Comparison of ENCODE assay signal across 8 cellular contexts in the genomic region with DNA sequence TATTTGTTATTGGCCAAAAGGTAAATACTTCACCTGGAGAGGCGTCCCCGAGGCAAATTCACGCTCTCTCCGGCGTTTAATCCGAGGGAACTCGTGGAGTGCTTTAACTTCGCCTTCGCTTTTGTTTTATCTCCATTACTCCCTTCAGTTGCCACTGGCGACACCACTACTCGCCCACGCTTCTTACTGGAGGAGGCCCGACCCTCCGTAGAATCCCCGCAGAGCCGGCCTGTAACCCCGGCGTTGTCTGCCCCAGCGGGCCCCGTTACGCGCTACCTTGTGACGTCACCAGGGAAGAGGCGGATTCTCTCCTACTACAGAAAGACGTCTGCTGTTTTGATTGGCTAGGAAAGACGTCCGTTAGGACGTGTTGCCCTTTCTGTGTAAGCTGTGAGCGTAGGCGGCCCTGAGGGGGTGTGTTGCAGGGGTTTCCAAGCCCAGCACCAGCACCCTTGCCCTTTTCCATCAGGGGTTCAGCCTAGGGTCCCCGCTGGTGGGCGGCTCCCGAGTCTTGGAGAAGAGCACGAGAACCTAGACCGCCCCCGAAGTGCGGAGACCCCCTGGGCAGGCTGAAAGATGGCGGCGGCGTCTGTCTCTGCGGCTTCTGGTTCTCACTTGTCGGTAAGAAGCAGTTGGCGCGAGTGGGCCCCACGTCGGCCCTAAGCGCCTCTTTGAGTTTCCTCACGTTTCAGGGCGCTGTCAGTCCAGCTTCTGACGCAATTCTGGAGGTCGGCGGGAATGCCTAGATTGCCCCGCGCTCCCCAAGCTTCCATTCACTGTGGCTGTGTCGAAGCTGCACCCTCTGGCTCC. TPM values are rescaled to one million over a fixed set of nuclear protein-coding genes. Genes with fewer than 3 reads are reported as not detected.
DNase-seq lines count a peak whose midpoint lies in the region; ATAC-seq, FAIRE-seq and TF ChIP-seq lines count a peak whose summit lies in the region.

Gene CEP57 (plus strand): TSS at position 376 of the 810 bp plus-strand sequence. CDS start 201 bp downstream, at position 577.

- TF ChIP-seq POLR2A in GM12891 (IDR thresholded peaks at IDR 0.05; ENCODE audit: low read depth, low read length) (peak; percentile 64), transverse colon (IDR thresholded peaks at IDR 0.05) (peak; percentile 55)

- H4K91ac ChIP-seq in trophoblast cell (ENCODE audit: low read depth, low read length), result peak within 1 kb of the TSS; percentile 81

- peak within 1 kb of the TSS; percentile 87 for H3K4ac ChIP-seq in trophoblast cell (ENCODE audit: low read depth, low read length)

- H3K14ac ChIP-seq in trophoblast cell (ENCODE audit: low read length), result peak within 1 kb of the TSS; percentile 82

- H3K27me3 ChIP-seq in trophoblast cell (ENCODE audit: insufficient read depth, low read length), result no peaks in the 10 kb centered on the region
- H3K27me3 ChIP-seq in transverse colon, result no peaks in the 10 kb centered on the region

- peak within 1 kb of the TSS; percentile 83 for H3K18ac ChIP-seq in trophoblast cell (ENCODE audit: low read length)

- peak within 1 kb of the TSS; percentile 94 for H2BK5ac ChIP-seq in trophoblast cell (ENCODE audit: low read depth, low read length, poor library complexity)

- H4K8ac ChIP-seq in trophoblast cell (ENCODE audit: low read depth, low read length), result peak within 1 kb of the TSS; percentile 89

- DNase-seq in GM12891 (ENCODE audit: insufficient read length, low spot score), result peak; percentile 58
- DNase-seq in NCI-H1436 treated with DMSO at 0.1 percent for 48 hours (lab: John Stamatoyannopoulos, UW), result peak; percentile 91
- peak; percentile 86 to 98 (median 93) for DNase-seq in T-cell
- DNase-seq in cardiac septum (ENCODE audit: low spot score), result peak; percentile 98
- peak; percentile 94 to 99 for DNase-seq in trophoblast cell
- peak; percentile 97 for DNase-seq in transverse colon

- H4K12ac ChIP-seq in trophoblast cell (ENCODE audit: low read depth, low read length), result peak within 1 kb of the TSS; percentile 83

- H3K36me3 Mint-ChIP-seq in T-cell, result peaks cover 26% of the 10 kb centered on the region

- 0% methylated on average over 55 of the region's 55 CpGs for WGBS in adipose tissue, 3 donors
- WGBS in trophoblast cell (ENCODE audit: extremely low coverage, insufficient coverage, insufficient read length), result no CpG with 5 or more reads among the region's 55 CpGs
- WGBS in transverse colon (ENCODE audit: low coverage in 1 of 2), 2 donors, result 1% methylated on average over 49 of the region's 55 CpGs; no CpG with 5 or more reads in 1 of the 2 donors

- H3K27me3 Mint-ChIP-seq in T-cell, result no peaks in the 10 kb centered on the region

- peak within 1 kb of the TSS; percentile 92 for H2AFZ ChIP-seq in trophoblast cell (ENCODE audit: insufficient read depth, low read length, poor library complexity)

- in situ Hi-C loops in transverse colon (cut with MboI; ENCODE audit: low pct_ligation_motif_present in 1 of 4, low pct_unique_long_range_greater_than_20kb in 1 of 4, low sequenced_read_pairs in 3 of 4), result loop anchor here in 1 of 4 donors (25.0 kb wide), 1 partner anchor 1303 kb away; the partner anchor contains the start of genes ANKRD49 and MRE11

- H2BK12ac ChIP-seq in trophoblast cell (ENCODE audit: low read length), result peak within 1 kb of the TSS; percentile 4

- peak within 1 kb of the TSS; percentile 100 for H3K27ac Mint-ChIP-seq in T-cell

- FAIRE-seq in GM12891 (lab: Jason Lieb, UNC), result no peak

- peak within 1 kb of the TSS; percentile 51 for H2AK5ac ChIP-seq in trophoblast cell (ENCODE audit: low read length)

- ATAC-seq in HG02840 (IDR thresholded peaks at IDR 0.05; ENCODE audit: low FRiP score, unreplicated experiment), result peak; percentile 68
- ATAC-seq in T-cell (replicated peaks in 1 of 4), result peak; percentile 67 to 70 (median 69)

- H2BK120ac ChIP-seq in trophoblast cell (ENCODE audit: insufficient read depth, low read length, poor library complexity), result peak within 1 kb of the TSS; percentile 63

- POLR2A ChIA-PET in T-cell (lab: Charles Lee), result interaction anchor here (0.5 to 3.1 kb wide), 17 partner anchors 33 to 824 kb away, joined by 3 to 21 read pairs (median 3); partner anchors contain the start of genes SRSF8 (in 2 of the 2), CCDC82 (in 1 of the 2), JRKL (in 1 of the 2) and MAML2 (in 1 of the 2)

- H3K9ac ChIP-seq in trophoblast cell (ENCODE audit: low read length), result peak within 1 kb of the TSS; percentile 93

- no peak within 1 kb of the TSS for H3K23ac ChIP-seq in trophoblast cell (ENCODE audit: low read length)

- intact Hi-C loops in cardiac septum (cut with DNase I), result loop anchor here (5.0 kb wide), 1 partner anchor 597 kb away; the partner anchor contains the start of gene CCDC82
- intact Hi-C loops in transverse colon (cut with DNase I; ENCODE audit: low total_unique reads), result no loop called here

- peak within 1 kb of the TSS; percentile 96 to 99 (median 99) for H3K4me3 Mint-ChIP-seq in T-cell

- CTCF ChIA-PET in T-cell (lab: Charles Lee), result interaction anchor here (0.7 to 3.5 kb wide), 17 partner anchors 10 to 723 kb away, joined by 3 to 16 read pairs (median 5); partner anchors contain the start of genes CCDC82 (in 1 of the 2), ENDOD1 (in 1 of the 2), JRKL (in 1 of the 2) and MAML2 (in 1 of the 2)

- peak within 1 kb of the TSS; percentile 95 for H3K4me3 ChIP-seq in trophoblast cell (ENCODE audit: low read depth, low read length)
- H3K4me3 ChIP-seq in transverse colon, result peak within 1 kb of the TSS; percentile 67 to 97 (median 92)

- H3K9me3 ChIP-seq in trophoblast cell (ENCODE audit: insufficient read depth, low read depth, low read length) (no peaks in the 10 kb centered on the region), transverse colon (no peaks in the 10 kb centered on the region)

- H3K27ac ChIP-seq in adipose tissue (ENCODE audit: low read depth, low read length) (peak within 1 kb of the TSS; percentile 95), trophoblast cell (ENCODE audit: low read depth, low read length) (peak within 1 kb of the TSS; percentile 97), transverse colon (peak within 1 kb of the TSS; percentile 92 to 99 (median 96))

- H3K36me3 ChIP-seq in trophoblast cell (ENCODE audit: control insufficient read depth in 1 of 2, insufficient read depth in 2 of 2, low read length in 2 of 2), result peaks cover 3 to 4% of the 10 kb centered on the region in 2 experiments
- peaks cover 0 to 11% (median 3%) of the 10 kb centered on the region in 4 donors for H3K36me3 ChIP-seq in transverse colon

- H3K4me2 ChIP-seq in trophoblast cell (ENCODE audit: low read length), result peak within 1 kb of the TSS; percentile 86

- H3K9me3 Mint-ChIP-seq in T-cell, result no peaks in the 10 kb centered on the region

- peaks cover 19% of the 10 kb centered on the region for H3K79me1 ChIP-seq in trophoblast cell (ENCODE audit: low read length)

- no peak for TF ChIP-seq EP300 in transverse colon (IDR thresholded peaks at IDR 0.05; ENCODE audit: low read depth)

- H3K79me2 ChIP-seq in trophoblast cell (ENCODE audit: control insufficient read depth, insufficient read depth, low read length, poor library complexity), result peaks cover 17% of the 10 kb centered on the region

- TF ChIP-seq CTCF in transverse colon (IDR thresholded peaks at IDR 0.05), result peak in 1 of 5 experiments; percentile 14

- peaks cover 56 to 69% (median 68%) of the 10 kb centered on the region in 3 donors for H3K4me1 Mint-ChIP-seq in T-cell

- H3K4me1 ChIP-seq in trophoblast cell (ENCODE audit: control insufficient read depth in 1 of 2, insufficient read depth in 2 of 2, low read length in 2 of 2), result peaks cover 0 to 4% of the 10 kb centered on the region in 2 experiments
- peaks cover 14 to 30% (median 22%) of the 10 kb centered on the region in 4 donors for H3K4me1 ChIP-seq in transverse colon

TF ChIP-seq in GM12891, 5 proteins besides CTCF, POLR2A, EP300 and RAD21:
- TF ChIP-seq POU2F2 (IDR thresholded peaks at IDR 0.05; ENCODE audit: low read depth, low read length), result no peak
- peak; percentile 74; the same call in 1 of the 2 replicates for TF ChIP-seq POLR2AphosphoS5 (IDR thresholded peaks at IDR 0.05; ENCODE audit: low read depth, low read length)

RNA-seq across cellular contexts. Expression of gene CEP57, which starts in this region (rescaled TPM):
- polyA plus RNA-seq in GM12891 (2012; ENCODE audit: low read depth, missing spikeins), result 34.2 TPM
- total RNA-seq in T-cell, result 10 to 100 TPM; 57.6 to 69.6 (median 65.0) TPM
- 10 to 100 TPM; 10.3 to 18.8 (median 17.4) TPM for polyA plus RNA-seq in adipose tissue
- total RNA-seq in cardiac septum, result 27.8 TPM
- 36.3 and 38.3 TPM in 2 replicates for polyA plus RNA-seq in trophoblast cell (2013)
- 10 to 100 TPM; 22.4 to 61.7 (median 40.2) TPM for total RNA-seq in transverse colon

Comparison
In these comparisons a context has a peak if more than half of its experiments do, and no peak if none do; other contexts are left out.
1. Peak in every context shown above with its lines: DNase-seq, ATAC-seq, H3K4me3 ChIP-seq and H3K27ac ChIP-seq.